In genomic region chr10:100902622-100903021, GRCh38 we compare ENCODE assay signal across 9 cellular contexts.
"Had no signal": no experiment of that assay in that cellular context is flagged by ENCODE, and none has a peak within 500 bp of the region (broad histone marks: within the 10 kb centered on the region; RNA-seq: fewer than 3 reads in every experiment).

No MANE protein-coding gene starts in this region.

- H3K4me3 Mint-ChIP-seq: HFFc6, IgD-negative memory B cell had no signal

- H3K9me3 ChIP-seq: HAP-1 had no signal

- DNase-seq: GM23248, GOT3, H7, HFFc6, KBM-7 had no signal

- H3K27ac Mint-ChIP-seq: HFFc6, IgD-negative memory B cell had no signal

- H3K36me3 Mint-ChIP-seq: IgD-negative memory B cell had no signal

- ATAC-seq: HCT116 had no signal

- H3K9ac ChIP-seq: GM23248 had no signal

- H3K27ac ChIP-seq: GM23248, HL-60 had no signal

- H3K36me3 ChIP-seq: HAP-1 had no signal

- H2AFZ ChIP-seq: GM23248 had no signal

- H3K4me3 ChIP-seq: GM23248, HAP-1 had no signal

- H3K4me1 Mint-ChIP-seq: IgD-negative memory B cell had no signal

- H3K4me1 ChIP-seq: HAP-1 had no signal

- H3K9me3 Mint-ChIP-seq: HFFc6, IgD-negative memory B cell had no signal
